17 cellular contexts compared by ENCODE assay signal in the genomic region with DNA sequence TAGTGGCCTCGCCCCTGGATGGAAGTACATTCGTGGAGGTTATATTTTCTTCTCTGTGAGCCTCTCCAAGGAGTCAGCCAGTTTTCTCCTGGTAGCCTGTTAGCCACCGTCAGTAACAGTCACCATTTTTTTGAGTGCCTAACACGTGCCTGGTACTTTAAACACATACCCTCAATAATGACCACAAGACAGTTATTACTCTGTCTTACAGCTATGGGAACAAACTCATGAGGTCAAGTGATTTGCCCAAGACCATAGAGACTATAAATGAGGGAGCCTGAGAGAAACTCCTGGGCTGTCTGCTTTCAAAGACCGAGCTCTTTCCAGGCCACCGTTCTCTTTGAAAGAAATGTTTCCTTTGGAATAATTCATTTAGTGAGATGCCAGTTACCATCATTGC.
DNase-seq lines count a peak whose midpoint lies in the region; ATAC-seq and TF ChIP-seq lines count a peak whose summit lies in the region.
"Had no signal": no experiment of that assay in that cellular context is flagged by ENCODE, and none has a peak within 500 bp of the region (broad histone marks: within the 10 kb centered on the region; RNA-seq: fewer than 3 reads in every experiment).

No MANE protein-coding gene starts in this region.

- H3K27me3 ChIP-seq in heart left ventricle (no peaks in the 10 kb centered on the region), layer of hippocampus (ENCODE audit: control insufficient read depth, insufficient read depth, low read length) (no peaks in the 10 kb centered on the region)
- H3K27me3 ChIP-seq: BLaER1 had no signal

- no peaks in the 10 kb centered on the region for H3K36me3 ChIP-seq in heart left ventricle
- H3K36me3 ChIP-seq: BLaER1 had no signal

- 61 to 65% (median 63%) methylated on average over 6 of the region's 6 CpGs for WGBS in heart left ventricle, 4 donors

- in situ Hi-C loops in SK-MEL-5 (cut with HindIII; ENCODE audit: low pct_unique_long_range_greater_than_20kb, low sequenced_read_pairs): no loop called here

- peaks cover 0 to 50% (median 14%) of the 10 kb centered on the region in 12 donors for H3K4me1 ChIP-seq in heart left ventricle
- H3K4me1 ChIP-seq: BLaER1, Caco-2 had no signal

- no peaks in the 10 kb centered on the region for H3K9me3 ChIP-seq in heart left ventricle
- H3K9me3 ChIP-seq: BLaER1, Caco-2 had no signal

- H3K27ac ChIP-seq in heart left ventricle (peak overlapping the region in 11 of 12 donors; percentile 23 to 94 (median 83)), layer of hippocampus (ENCODE audit: low read depth, low read length) (peak overlapping the region; percentile 7), temporal lobe (ENCODE audit: low read depth, low read length) (peak overlapping the region; percentile 96)
- H3K27ac ChIP-seq: BLaER1 had no signal

- no peak for DNase-seq in heart left ventricle
- DNase-seq in left ventricle myocardium superior: no peak
- DNase-seq in SK-MEL-5 (ENCODE audit: low read depth, low spot score): peak; percentile 16
- no peak for DNase-seq in Kasumi-1 (lab: John Stamatoyannopoulos, UW)
- DNase-seq: 8988T; AML-193; Caco-2; CD8-positive, alpha-beta memory T cell; DND-41; GDM1; HCEC 1CT; HFFc6 had no signal

- TF ChIP-seq POLR2A in heart left ventricle (IDR thresholded peaks at IDR 0.05): no peak

- no peak for TF ChIP-seq CTCF in heart left ventricle (IDR thresholded peaks at IDR 0.05)

- intact Hi-C loops in heart left ventricle (cut with DNase I): no loop called here
- intact Hi-C loops in left ventricle myocardium superior (cut with micrococcal nuclease): no loop called here

- ATAC-seq in heart left ventricle (no peak), left ventricle myocardium superior (no peak), GM21786 (IDR thresholded peaks at IDR 0.05; ENCODE audit: unreplicated experiment) (no peak)
- ATAC-seq: HepG2 had no signal

- H3K4me3 ChIP-seq in heart left ventricle: no peak overlapping the region
- H3K4me3 ChIP-seq: BLaER1 had no signal

Comparison
In these comparisons a context has a peak if more than half of its experiments do, and no peak if none do; other contexts are left out.
1. H3K27ac ChIP-seq: peak in every context shown above with its lines; median percentile 96 in temporal lobe; 83 in heart left ventricle; 7 in layer of hippocampus.